20 cellular contexts compared by ENCODE assay signal in the genomic region with DNA sequence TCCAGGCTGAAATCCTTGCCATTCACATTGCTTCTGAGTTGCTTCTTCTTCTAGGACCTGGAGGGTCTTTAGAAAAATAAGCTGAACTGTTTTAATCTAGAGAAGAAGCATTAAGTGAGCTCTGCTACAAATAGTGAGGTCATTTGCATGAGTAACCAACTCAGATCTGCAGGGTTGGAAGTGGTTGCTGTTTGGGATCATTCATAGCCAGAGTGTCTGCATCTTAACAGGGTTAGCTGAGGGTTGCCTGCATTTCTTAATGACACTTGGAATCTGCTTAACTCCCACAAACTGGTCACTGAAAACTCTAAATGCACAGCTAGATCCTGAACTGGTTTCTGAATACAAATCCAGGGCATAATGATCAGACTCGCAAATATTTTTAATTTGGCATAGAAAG.
DNase-seq lines count a peak whose midpoint lies in the region; ATAC-seq lines count a peak whose summit lies in the region.
"Had no signal": no experiment of that assay in that cellular context is flagged by ENCODE, and none has a peak within 500 bp of the region (broad histone marks: within the 10 kb centered on the region; RNA-seq: fewer than 3 reads in every experiment).

No MANE protein-coding gene starts in this region.

- ATAC-seq in HG03139 (IDR thresholded peaks at IDR 0.05; ENCODE audit: unreplicated experiment) (no peak), GM21529 (IDR thresholded peaks at IDR 0.05; ENCODE audit: unreplicated experiment) (no peak)
- ATAC-seq: activated CD4-positive, alpha-beta T cell treated with anti-CD3 and anti-CD28 coated beads for 36 hours; activated naive CD8-positive, alpha-beta T cell treated with anti-CD3 and anti-CD28 coated beads, Interleukin-2, amount 50 U/mL, for 24 hours; T-cell had no signal

- no peak overlapping the region for H3K4me3 ChIP-seq in adipocyte (ENCODE audit: low read length)
- H3K4me3 ChIP-seq: tibial nerve had no signal

- peaks cover 13% of the 10 kb centered on the region for H3K4me1 ChIP-seq in adipocyte (ENCODE audit: control insufficient read depth, insufficient read depth, low read length)
- H3K4me1 ChIP-seq: tibial nerve had no signal

- H3K36me3 ChIP-seq in adipocyte (ENCODE audit: control insufficient read depth, insufficient read depth, low read length, severe bottlenecking) = no peaks in the 10 kb centered on the region
- H3K36me3 ChIP-seq: tibial nerve had no signal

- DNase-seq in AG08396 (ENCODE audit: low spot score) (peak; percentile 71), HCEC 1CT (peak; percentile 80), adipocyte (ENCODE audit: low read depth) (peak; percentile 35), glomerular visceral epithelial cell (ENCODE audit: extremely low spot score) (peak; percentile 58), SW 1271 (lab: John Stamatoyannopoulos, UW) (no peak)
- DNase-seq in stimulated activated naive CD4-positive, alpha-beta T cell treated with Interleukin-2 at 50 U/mL for 16 hours (lab: John Stamatoyannopoulos, UW) = no peak
- DNase-seq: activated CD4-positive, alpha-beta T cell treated with anti-CD3 and anti-CD28 coated beads for 36 hours; activated naive CD8-positive, alpha-beta T cell treated with anti-CD3 and anti-CD28 coated beads, Interleukin-2, amount 50 U/mL, for 24 hours; activated T-cell treated with anti-CD3 and anti-CD28 coated beads for 4 hours; DMS79 treated with DMSO at 0.1 percent for 48 hours; effector CD4-positive, alpha-beta T cell; NCI-H1092; NCI-H345; OCI-M1; stimulated activated CD4-positive, alpha-beta T cell treated with anti-CD3 and anti-CD28 coated beads, Interleukin-1b, Interleukin-23, amount 100 ng/mL, for 48 hours; stimulated activated CD8-positive, alpha-beta memory T cell treated with anti-CD3 and anti-CD28 coated beads, Interleukin-4, amount 100 ng/mL, for 48 hours; T-cell had no signal

- no peaks in the 10 kb centered on the region for H3K27me3 ChIP-seq in adipocyte (replicated peaks; ENCODE audit: control insufficient read depth, insufficient read depth, low read length)
- H3K27me3 ChIP-seq: tibial nerve had no signal

- no peak overlapping the region for H3K9ac ChIP-seq in adipocyte (ENCODE audit: low read length)

- no peaks in the 10 kb centered on the region for H3K9me3 ChIP-seq in adipocyte (ENCODE audit: control insufficient read depth, low read length)
- H3K9me3 ChIP-seq: tibial nerve had no signal

Comparison
In these comparisons a context has a peak if more than half of its experiments do, and no peak if none do; other contexts are left out.
1. DNase-seq: peak in AG08396 (single experiment), HCEC 1CT (single experiment), adipocyte (single experiment) and glomerular visceral epithelial cell (single experiment); none in stimulated activated naive CD4-positive, alpha-beta T cell treated with Interleukin-2 at 50 U/mL for 16 hours (single experiment) and SW 1271 (0 of 2).